ENCODE assay signal across 10 cellular contexts in the genomic region with DNA sequence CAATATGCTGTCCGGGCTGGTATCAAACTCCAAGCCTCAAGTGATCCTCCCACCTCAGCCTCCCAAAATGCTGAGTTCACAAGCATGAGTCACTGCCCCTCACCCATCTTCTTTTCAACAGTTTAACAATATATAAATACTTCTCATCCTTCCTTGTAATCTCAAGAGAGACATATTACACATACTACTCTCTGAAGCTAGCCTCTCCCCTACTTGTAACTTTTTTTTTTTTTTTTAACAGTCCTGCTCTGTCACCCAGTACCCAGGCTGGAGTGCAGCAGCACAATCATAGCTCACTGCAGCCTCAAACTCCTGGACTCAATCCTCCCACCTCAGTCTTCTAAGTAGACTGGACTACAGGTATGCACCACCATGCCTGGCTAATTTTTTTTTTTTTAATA. TPM values are rescaled to one million over a fixed set of nuclear protein-coding genes. Genes with fewer than 3 reads are reported as not detected.
A peak's percentile ranks its signal among the peaks of the same experiment; 100 is the strongest.
DNase-seq lines count a peak whose midpoint lies in the region; ATAC-seq, FAIRE-seq and TF ChIP-seq lines count a peak whose summit lies in the region.
"Had no signal": no experiment of that assay in that cellular context is flagged by ENCODE, and none has a peak within 500 bp of the region (broad histone marks: within the 10 kb centered on the region; RNA-seq: fewer than 3 reads in every experiment).

No MANE protein-coding gene starts in this region.

- TF ChIP-seq POLR2A in GM12878 (IDR thresholded peaks at IDR 0.05; ENCODE audit: low read depth, low read length) (no peak), prostate gland (IDR thresholded peaks at IDR 0.05) (no peak), Peyer's patch (IDR thresholded peaks at IDR 0.05) (no peak)

- in situ Hi-C loops in GM12878 (cut with MboI), result no loop called here

- 100% methylated on average over 1 of the region's 1 CpG for WGBS in GM12878 (ENCODE audit: insufficient coverage, insufficient replicate concordance, low lambda C conversion rate, missing lambda C conversion rate)
- WGBS in trophoblast cell (ENCODE audit: extremely low coverage, insufficient coverage, insufficient read length), result no CpG with 5 or more reads among the region's 1 CpG
- 95% methylated on average over 1 of the region's 1 CpG for WGBS in prostate gland

- H3K4ac ChIP-seq in trophoblast cell (ENCODE audit: low read depth, low read length), result peak overlapping the region; percentile 75

- ATAC-seq in GM12878, result peak; percentile 30

- TF ChIP-seq CTCF in Loucy (conservative IDR thresholded peaks at IDR 0.05; ENCODE audit: low read length) (no peak), GM12878 (IDR thresholded peaks at IDR 0.05 in 2 of 3, conservative IDR thresholded peaks at IDR 0.05 in 1 of 3; ENCODE audit: control insufficient read depth in 2 of 3, extremely low read depth in 1 of 3, insufficient read depth in 1 of 3, low read depth in 3 of 3, low read length in 3 of 3) (no peak), prostate gland (IDR thresholded peaks at IDR 0.05) (no peak), Peyer's patch (IDR thresholded peaks at IDR 0.05) (no peak)

- H3K4me2 ChIP-seq in Loucy (ENCODE audit: low read depth, low read length, poor library complexity, severe bottlenecking) (peak overlapping the region; percentile 81), GM12878 (ENCODE audit: control insufficient read depth, insufficient read depth) (0 out of 2 replicates have a peak overlapping the region, but pooled peaks have one; percentile 81), trophoblast cell (ENCODE audit: low read length) (no peak overlapping the region)

- no peak overlapping the region for H3K18ac ChIP-seq in trophoblast cell (ENCODE audit: low read length)

- no peaks in the 10 kb centered on the region for H3K27me3 ChIP-seq in Loucy (ENCODE audit: insufficient read depth, low read length, poor library complexity, severe bottlenecking)
- no peaks in the 10 kb centered on the region for H3K27me3 ChIP-seq in GM12878 (replicated peaks in 1 of 2; ENCODE audit: control insufficient read depth in 2 of 2, insufficient read depth in 2 of 2, low read length in 1 of 2)
- no peaks in the 10 kb centered on the region for H3K27me3 ChIP-seq in trophoblast cell (ENCODE audit: insufficient read depth, low read length)
- H3K27me3 ChIP-seq in prostate gland (replicated peaks; ENCODE audit: insufficient read depth), result no peaks in the 10 kb centered on the region
- no peaks in the 10 kb centered on the region for H3K27me3 ChIP-seq in Peyer's patch

- RAD21 ChIA-PET in GM12878 (lab: Charles Lee; ENCODE audit: unreplicated experiment), result interaction anchor here (1.8 kb wide), 1 partner anchor 184 kb away, joined by 9 read pairs; no protein-coding TSS in a partner anchor

- H3K23ac ChIP-seq in trophoblast cell (ENCODE audit: low read length), result no peak overlapping the region

- no peak overlapping the region for H2AK5ac ChIP-seq in trophoblast cell (ENCODE audit: low read length)

- peaks cover 3% of the 10 kb centered on the region; the same call in 1 of the 2 replicates for H3F3A ChIP-seq in Loucy (ENCODE audit: low read depth)

- H3K9ac ChIP-seq in Loucy (ENCODE audit: low read depth, low read length, poor library complexity, severe bottlenecking) (no peak overlapping the region), GM12878 (ENCODE audit: control insufficient read depth, insufficient read depth, low read length) (no peak overlapping the region), trophoblast cell (ENCODE audit: low read length) (no peak overlapping the region)

- no peaks in the 10 kb centered on the region for H3K79me1 ChIP-seq in trophoblast cell (ENCODE audit: low read length)

- TF ChIP-seq RAD21 in GM12878 (IDR thresholded peaks at IDR 0.05; ENCODE audit: insufficient read depth, low read depth, low read length), result no peak

- H3K9me3 ChIP-seq in Loucy (ENCODE audit: insufficient read depth, low read depth, low read length) (no peaks in the 10 kb centered on the region), GM12878 (replicated peaks; ENCODE audit: control insufficient read depth, insufficient read depth, low read length) (no peaks in the 10 kb centered on the region), trophoblast cell (ENCODE audit: insufficient read depth, low read depth, low read length) (no peaks in the 10 kb centered on the region), prostate gland (no peaks in the 10 kb centered on the region), Peyer's patch (no peaks in the 10 kb centered on the region)

- SMC1A ChIA-PET in GM12878 (lab: Charles Lee; ENCODE audit: uncharacterized antibody, unreplicated experiment), result interaction anchor here (0.6 to 1.4 kb wide), 7 partner anchors 9 to 917 kb away, joined by 3 to 7 read pairs (median 3); no protein-coding TSS in a partner anchor

- H3K14ac ChIP-seq in trophoblast cell (ENCODE audit: low read length), result no peak overlapping the region

- no TSS peak for BruUV-seq in GM12878 (replicated peaks; lab: Mats Ljungman, UMichigan)

- H2AFZ ChIP-seq in Loucy (ENCODE audit: low read length) (no peak overlapping the region), GM12878 (ENCODE audit: control insufficient read depth, low read depth, low read length) (no peak overlapping the region), trophoblast cell (ENCODE audit: insufficient read depth, low read length, poor library complexity) (no peak overlapping the region)

- no peak overlapping the region for H4K8ac ChIP-seq in trophoblast cell (ENCODE audit: low read depth, low read length)

- H3K36me3 ChIP-seq in Loucy (ENCODE audit: insufficient read depth, low read length) (no peaks in the 10 kb centered on the region), GM12878 (ENCODE audit: control insufficient read depth in 2 of 2, insufficient read depth in 2 of 2, low read length in 1 of 2) (peaks cover 0 to 6% of the 10 kb centered on the region in 2 experiments; a peak in 1 of 4 replicates), trophoblast cell (ENCODE audit: control insufficient read depth in 1 of 2, insufficient read depth in 2 of 2, low read length in 2 of 2) (peaks cover 2% of the 10 kb centered on the region in 2 experiments), prostate gland (no peaks in the 10 kb centered on the region), Peyer's patch (no peaks in the 10 kb centered on the region)

- H3K27ac ChIP-seq in GM12878 (ENCODE audit: control insufficient read depth, insufficient read depth), result no peak overlapping the region
- no peak overlapping the region for H3K27ac ChIP-seq in trophoblast cell (ENCODE audit: low read depth, low read length)
- no peak overlapping the region for H3K27ac ChIP-seq in prostate gland
- H3K27ac ChIP-seq in Peyer's patch, result no peak overlapping the region

- H3K4me3 ChIP-seq in Loucy (ENCODE audit: low read length, poor library complexity, severe bottlenecking) (peak overlapping the region; percentile 86), GM12878 (no peak overlapping the region), trophoblast cell (ENCODE audit: low read depth, low read length) (no peak overlapping the region), prostate gland (no peak overlapping the region), Peyer's patch (no peak overlapping the region)

- H4K12ac ChIP-seq in trophoblast cell (ENCODE audit: low read depth, low read length), result no peak overlapping the region

- H3K4me1 ChIP-seq in Loucy (ENCODE audit: insufficient read depth, low read length, poor library complexity, severe bottlenecking) (peaks cover 39% of the 10 kb centered on the region), GM12878 (ENCODE audit: control insufficient read depth, insufficient read depth, low read length) (no peaks in the 10 kb centered on the region), trophoblast cell (ENCODE audit: control insufficient read depth in 1 of 2, insufficient read depth in 2 of 2, low read length in 2 of 2) (no peaks in the 10 kb centered on the region), prostate gland (replicated peaks) (no peaks in the 10 kb centered on the region), Peyer's patch (peaks cover 0 to 41% (median 2%) of the 10 kb centered on the region in 4 donors)

- peak; percentile 44 for DNase-seq in SIG-M5 treated with dmso at 0.1 percent for 504 hours (lab: John Stamatoyannopoulos, UW; ENCODE audit: unreplicated experiment)
- DNase-seq in SIG-M5 (lab: John Stamatoyannopoulos, UW), result no peak
- no peak for DNase-seq in GM12878 (ENCODE audit: low read depth, low spot score)
- peak; percentile 4 to 40 for DNase-seq in trophoblast cell
- no peak for DNase-seq in prostate gland (ENCODE audit: low spot score)
- no peak for DNase-seq in Peyer's patch
- DNase-seq in dedifferentiated amniotic fluid mesenchymal stem cell (ENCODE audit: extremely low spot score), result no peak
- DNase-seq: NCI-H187 treated with DMSO at 0.1 percent for 48 hours had no signal

- peaks cover 86% of the 10 kb centered on the region for H4K20me1 ChIP-seq in Loucy (ENCODE audit: insufficient read depth, low read length, poor library complexity, severe bottlenecking)
- H4K20me1 ChIP-seq in GM12878 (ENCODE audit: control insufficient read depth, insufficient read depth), result no peaks in the 10 kb centered on the region; the same call in 1 of the 2 replicates

- H4K91ac ChIP-seq in trophoblast cell (ENCODE audit: low read depth, low read length), result no peak overlapping the region

- H3K9me2 ChIP-seq in Loucy (replicated peaks; ENCODE audit: low read depth, low read length), result no peaks in the 10 kb centered on the region

- POLR2A ChIA-PET in GM12878 (lab: Charles Lee), result interaction anchor here (0.7 to 1.7 kb wide), 4 partner anchors 12 to 94 kb away, joined by 3 to 6 read pairs (median 4); a partner anchor contains a TSS

- no peak overlapping the region for H2BK120ac ChIP-seq in trophoblast cell (ENCODE audit: insufficient read depth, low read length, poor library complexity)

- H2BK12ac ChIP-seq in trophoblast cell (ENCODE audit: low read length), result no peak overlapping the region

- TF ChIP-seq EP300 in GM12878 (IDR thresholded peaks at IDR 0.05; ENCODE audit: borderline replicate concordance in 1 of 2, control insufficient read depth in 1 of 2, low read depth in 2 of 2, low read length in 2 of 2), result no peak

- no peak for FAIRE-seq in GM12878 (lab: Jason Lieb, UNC)
- FAIRE-seq: A204.1 had no signal

- CTCF ChIA-PET in GM12878 (lab: Yijun Ruan, JAX), result interaction anchor here (0.7 to 1.5 kb wide), 4 partner anchors 10 to 184 kb away, joined by 3 to 5 read pairs (median 4); a partner anchor contains a TSS

- intact Hi-C loops in GM12878 (cut with micrococcal nuclease; ENCODE audit: unreplicated experiment) (loop anchor here (10.0 kb wide), 1 partner anchor 263 kb away; a partner anchor contains a TSS), prostate gland (cut with DNase I) (no loop called here)

- H2BK5ac ChIP-seq in trophoblast cell (ENCODE audit: low read depth, low read length, poor library complexity), result no peak overlapping the region

- H3K79me2 ChIP-seq in Loucy (ENCODE audit: insufficient read depth, low read length) (peaks cover 97% of the 10 kb centered on the region), GM12878 (ENCODE audit: control insufficient read depth, insufficient read depth, low read length) (peaks cover 88% of the 10 kb centered on the region), trophoblast cell (ENCODE audit: control insufficient read depth, insufficient read depth, low read length, poor library complexity) (peaks cover 20% of the 10 kb centered on the region)

RNA-seq across cellular contexts. Expression of a gene that starts 5.7 kb away (rescaled TPM):
- 29.2 and 30.2 TPM in 2 replicates for total RNA-seq in GM12878 (2013; cell fraction: nucleolus; rRNA removed)
- total RNA-seq in GM12878 (2014; rRNA removed), result 23.8 and 28.2 TPM in 2 replicates
- total RNA-seq in GM12878 (2014; rRNA removed; fragmentation: Illumina TruSeq; extraction: Trizol), result 28.4 and 29.7 TPM in 2 replicates
- total RNA-seq in GM12878 (2021), result 46.8 and 53.9 TPM in 2 replicates
- 14.1 TPM for polyA plus RNA-seq in GM12878 (2011; ENCODE audit: low read depth)
- 20.5 and 34.1 TPM in 2 replicates for polyA plus RNA-seq in GM12878 (2011; rRNA removed)
- 10.2 and 15.1 TPM in 2 replicates for polyA plus RNA-seq in GM12878 (2011; cell fraction: cytosol; rRNA removed)
- 8.4 and 11.9 TPM in 2 replicates for polyA plus RNA-seq in GM12878 (2011; cell fraction: nucleus; rRNA removed)
- polyA plus RNA-seq in GM12878 (2012), result 19.4 and 24.3 TPM in 2 replicates
- polyA plus RNA-seq in GM12878 (2014; fragmentation: Illumina TruSeq; extraction: Trizol), result 25.1 and 32.6 TPM in 2 replicates
- 10 to 100 TPM; 10.1 to 13.0 TPM for polyA plus RNA-seq in GM12878 (2014; fragmentation: Nextera tagmentation; extraction: Ambion mirVana)
- polyA plus RNA-seq in GM12878 (2014; rRNA removed), result 14.6 and 17.4 TPM in 2 replicates
- polyA plus RNA-seq in GM12878 (2016; fragmentation: Nextera tagmentation; extraction: Ambion mirVana), result 10 to 100 TPM; 81.9 to 95.2 TPM
- 22.9 and 30.2 TPM in 2 replicates for polyA minus RNA-seq in GM12878 (2011; rRNA and poly(A)+ RNA removed)
- polyA minus RNA-seq in GM12878 (2011; cell fraction: cytosol; rRNA and poly(A)+ RNA removed), result 15.3 and 19.4 TPM in 2 replicates
- 6.9 and 10.6 TPM in 2 replicates for polyA minus RNA-seq in GM12878 (2011; cell fraction: nucleus; rRNA and poly(A)+ RNA removed)
- polyA plus RNA-seq in trophoblast cell (2013), result 73.9 and 76.7 TPM in 2 replicates
- 10 to 100 TPM; 27.4 to 52.7 TPM for total RNA-seq in prostate gland
- 10 to 100 TPM; 31.8 to 59.1 (median 42.1) TPM for total RNA-seq in Peyer's patch

RNA-seq across cellular contexts. Expression of a gene that starts 55.9 kb away (rescaled TPM):
- 8.7 and 12.0 TPM in 2 replicates for total RNA-seq in GM12878 (2013; cell fraction: nucleolus; rRNA removed)
- total RNA-seq in GM12878 (2014; rRNA removed) (27.3 and 35.4 TPM in 2 replicates), GM12878 (2014; rRNA removed; fragmentation: Illumina TruSeq; extraction: Trizol) (45.0 and 45.6 TPM in 2 replicates), GM12878 (2021) (32.7 and 36.5 TPM in 2 replicates), prostate gland (10 to 100 TPM; 33.4 to 42.0 TPM), Peyer's patch (10 to 100 TPM; 16.9 to 47.0 (median 40.4) TPM)
- polyA plus RNA-seq in GM12878 (2011; ENCODE audit: low read depth), result 21.9 TPM
- polyA plus RNA-seq in GM12878 (2011; rRNA removed) (41.5 and 75.1 TPM in 2 replicates), GM12878 (2014; fragmentation: Illumina TruSeq; extraction: Trizol) (37.2 and 45.5 TPM in 2 replicates), GM12878 (2014; fragmentation: Nextera tagmentation; extraction: Ambion mirVana) (10 to 100 TPM; 38.5 to 61.2 TPM), GM12878 (2014; rRNA removed) (33.7 and 41.6 TPM in 2 replicates), GM12878 (2016; fragmentation: Nextera tagmentation; extraction: Ambion mirVana) (10 to 100 TPM; 84.0 to 86.0 TPM)
- polyA plus RNA-seq in GM12878 (2011; cell fraction: cytosol; rRNA removed), result 14.5 and 15.2 TPM in 2 replicates
- 12.0 and 13.0 TPM in 2 replicates for polyA plus RNA-seq in GM12878 (2011; cell fraction: nucleus; rRNA removed)
- polyA plus RNA-seq in GM12878 (2012), result 34.0 and 34.9 TPM in 2 replicates
- 8.4 and 11.3 TPM in 2 replicates for polyA minus RNA-seq in GM12878 (2011; rRNA and poly(A)+ RNA removed)
- polyA minus RNA-seq in GM12878 (2011; cell fraction: cytosol; rRNA and poly(A)+ RNA removed), result 3.1 and 6.0 TPM in 2 replicates
- polyA minus RNA-seq in GM12878 (2011; cell fraction: nucleus; rRNA and poly(A)+ RNA removed), result 3.4 and 4.3 TPM in 2 replicates
- 85.9 and 87.5 TPM in 2 replicates for polyA plus RNA-seq in trophoblast cell (2013)

Comparison
In these comparisons a context has a peak if more than half of its experiments do, and no peak if none do; other contexts are left out.
1. DNase-seq: peak in SIG-M5 treated with dmso at 0.1 percent for 504 hours (single experiment) and trophoblast cell (2 of 2); none in SIG-M5 (single experiment), GM12878 (single experiment), prostate gland (single experiment), Peyer's patch (0 of 3) and dedifferentiated amniotic fluid mesenchymal stem cell (single experiment).